ENCODE assay signal across 20 cellular contexts in the genomic region with DNA sequence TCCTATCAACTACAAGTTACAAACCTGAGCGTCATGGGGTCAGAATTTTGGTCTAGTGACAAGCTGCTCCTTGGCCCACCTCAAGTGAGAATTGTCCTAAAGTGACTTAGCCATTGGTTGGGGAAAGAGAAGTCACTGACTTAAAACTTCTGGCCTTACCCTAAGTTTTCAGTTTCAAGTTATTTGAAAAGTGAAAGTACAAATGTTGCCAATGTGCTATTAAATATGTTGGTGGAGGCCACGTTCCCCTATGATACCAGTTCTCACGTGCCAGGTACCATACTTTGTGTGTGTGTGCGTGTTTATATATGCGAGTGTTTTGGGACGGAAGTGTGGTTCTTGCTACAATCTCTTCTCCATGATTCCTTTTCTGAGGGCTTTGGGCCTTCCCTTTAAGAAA. TPM values are rescaled to one million over a fixed set of nuclear protein-coding genes. Genes with fewer than 3 reads are reported as not detected.
A peak's percentile ranks its signal among the peaks of the same experiment; 100 is the strongest.
DNase-seq lines count a peak whose midpoint lies in the region; ATAC-seq and TF ChIP-seq lines count a peak whose summit lies in the region.
"Had no signal": no experiment of that assay in that cellular context is flagged by ENCODE, and none has a peak within 500 bp of the region (broad histone marks: within the 10 kb centered on the region; RNA-seq: fewer than 3 reads in every experiment).

No MANE protein-coding gene starts in this region.

- peak overlapping the region; percentile 45 for H4K91ac ChIP-seq in trophoblast cell (ENCODE audit: low read depth, low read length)

- H3K14ac ChIP-seq in trophoblast cell (ENCODE audit: low read length) = no peak overlapping the region

- no peak overlapping the region for H3K4ac ChIP-seq in trophoblast cell (ENCODE audit: low read depth, low read length)

- no peak overlapping the region for H3K4me3 Mint-ChIP-seq in activated naive CD4-positive, alpha-beta T cell treated with anti-CD3 and anti-CD28 coated beads for 36 hours
- peak overlapping the region; percentile 15 for H3K4me3 Mint-ChIP-seq in activated T-helper 17 cell treated with anti-CD3 and anti-CD28 coated beads, Interleukin-2, amount 50 U/mL, for 72 hours
- H3K4me3 Mint-ChIP-seq: dendritic cell treated with granulocyte-macrophage colony-stimulating factor and Interleukin-4, amounts not matched to agents 40 ng/mL and 50 ng/mL, for 4 days; nephron progenitor cell had no signal

- intact Hi-C loops in activated naive CD4-positive, alpha-beta T cell treated with anti-CD3 and anti-CD28 coated beads for 36 hours (cut with micrococcal nuclease) = loop anchor here (1.0 to 2.0 kb wide), 2 partner anchors 22 to 44 kb away; no protein-coding TSS in a partner anchor
- intact Hi-C loops in lower leg skin (cut with DNase I; ENCODE audit: low total_unique reads) = no loop called here

- CTCF ChIA-PET in activated naive CD4-positive, alpha-beta T cell treated with anti-CD3 and anti-CD28 coated beads for 36 hours (lab: Charles Lee) = interaction anchor here (0.6 to 2.0 kb wide), 7 partner anchors 9 to 103 kb away, joined by 3 to 5 read pairs (median 3); partner anchors contain the start of gene RASGRP1
- CTCF ChIA-PET in GM10248 (lab: Yijun Ruan, JAX) = interaction anchor here (1.1 to 3.3 kb wide), 5 partner anchors 11 to 104 kb away, joined by 3 to 9 read pairs (median 3); partner anchors contain the start of gene RASGRP1

- H4K12ac ChIP-seq in trophoblast cell (ENCODE audit: low read depth, low read length) = no peak overlapping the region

- POLR2A ChIA-PET in GM10248 (lab: Yijun Ruan, JAX) = no interaction called here

- no peaks in the 10 kb centered on the region for H3K27me3 ChIP-seq in trophoblast cell (ENCODE audit: insufficient read depth, low read length)
- H3K27me3 ChIP-seq: vagina had no signal

- H3K9me3 Mint-ChIP-seq in activated naive CD4-positive, alpha-beta T cell treated with anti-CD3 and anti-CD28 coated beads for 36 hours = peaks cover 16% of the 10 kb centered on the region
- H3K9me3 Mint-ChIP-seq in activated T-helper 17 cell treated with anti-CD3 and anti-CD28 coated beads, Interleukin-2, amount 50 U/mL, for 72 hours = peaks cover 5% of the 10 kb centered on the region
- H3K9me3 Mint-ChIP-seq: dendritic cell treated with granulocyte-macrophage colony-stimulating factor and Interleukin-4, amounts not matched to agents 40 ng/mL and 50 ng/mL, for 4 days had no signal

- no peak overlapping the region for H2BK12ac ChIP-seq in trophoblast cell (ENCODE audit: low read length)

- H3K4me3 ChIP-seq in trophoblast cell (ENCODE audit: low read depth, low read length) (no peak overlapping the region), lower leg skin (ENCODE audit: low read depth, poor library complexity, severe bottlenecking) (no peak overlapping the region)
- H3K4me3 ChIP-seq: vagina had no signal

- no peak overlapping the region for H2AK5ac ChIP-seq in trophoblast cell (ENCODE audit: low read length)

- TF ChIP-seq CTCF in GM10248 (IDR thresholded peaks at IDR 0.05; ENCODE audit: control extremely low read depth, extremely low read depth, low read depth, missing control alignments) (no peak), lower leg skin (IDR thresholded peaks at IDR 0.05) (no peak)

- no peak overlapping the region for H3K4me2 ChIP-seq in trophoblast cell (ENCODE audit: low read length)

- H3K79me1 ChIP-seq in trophoblast cell (ENCODE audit: low read length) = peaks cover 31% of the 10 kb centered on the region

- H3K9ac ChIP-seq in trophoblast cell (ENCODE audit: low read length) = no peak overlapping the region

- peaks cover 2% of the 10 kb centered on the region for H3K36me3 Mint-ChIP-seq in activated naive CD4-positive, alpha-beta T cell treated with anti-CD3 and anti-CD28 coated beads for 36 hours (ENCODE audit: low read depth)
- H3K36me3 Mint-ChIP-seq in activated T-helper 17 cell treated with anti-CD3 and anti-CD28 coated beads, Interleukin-2, amount 50 U/mL, for 72 hours (ENCODE audit: low read depth) = no peaks in the 10 kb centered on the region

- H3K27ac ChIP-seq in trophoblast cell (ENCODE audit: low read depth, low read length) = no peak overlapping the region
- H3K27ac ChIP-seq: vagina had no signal

- no peak overlapping the region for H3K23ac ChIP-seq in trophoblast cell (ENCODE audit: low read length)

- no peaks in the 10 kb centered on the region for H3K36me3 ChIP-seq in trophoblast cell (ENCODE audit: control insufficient read depth in 1 of 2, insufficient read depth in 2 of 2, low read length in 2 of 2)
- H3K36me3 ChIP-seq: vagina had no signal

- peak overlapping the region; percentile 20 for H2BK120ac ChIP-seq in trophoblast cell (ENCODE audit: insufficient read depth, low read length, poor library complexity)

- no peak for TF ChIP-seq POLR2A in lower leg skin (IDR thresholded peaks at IDR 0.05)

- peaks cover 33% of the 10 kb centered on the region for H3K4me1 Mint-ChIP-seq in activated naive CD4-positive, alpha-beta T cell treated with anti-CD3 and anti-CD28 coated beads for 36 hours (ENCODE audit: low read depth)
- peaks cover 14% of the 10 kb centered on the region for H3K4me1 Mint-ChIP-seq in activated T-helper 17 cell treated with anti-CD3 and anti-CD28 coated beads, Interleukin-2, amount 50 U/mL, for 72 hours

- H3K27me3 Mint-ChIP-seq in activated naive CD4-positive, alpha-beta T cell treated with anti-CD3 and anti-CD28 coated beads for 36 hours (ENCODE audit: low read depth) = no peaks in the 10 kb centered on the region
- no peaks in the 10 kb centered on the region for H3K27me3 Mint-ChIP-seq in activated T-helper 17 cell treated with anti-CD3 and anti-CD28 coated beads, Interleukin-2, amount 50 U/mL, for 72 hours
- H3K27me3 Mint-ChIP-seq: dendritic cell treated with granulocyte-macrophage colony-stimulating factor and Interleukin-4, amounts not matched to agents 40 ng/mL and 50 ng/mL, for 4 days had no signal

- no peak overlapping the region for H3K27ac Mint-ChIP-seq in activated naive CD4-positive, alpha-beta T cell treated with anti-CD3 and anti-CD28 coated beads for 36 hours
- no peak overlapping the region for H3K27ac Mint-ChIP-seq in activated T-helper 17 cell treated with anti-CD3 and anti-CD28 coated beads, Interleukin-2, amount 50 U/mL, for 72 hours
- H3K27ac Mint-ChIP-seq: dendritic cell treated with granulocyte-macrophage colony-stimulating factor and Interleukin-4, amounts not matched to agents 40 ng/mL and 50 ng/mL, for 4 days; nephron progenitor cell had no signal

- ATAC-seq in GM19463 (IDR thresholded peaks at IDR 0.05; ENCODE audit: unreplicated experiment) = peak; percentile 63
- peak; percentile 12 for ATAC-seq in activated T-helper 17 cell treated with anti-CD3 and anti-CD28 coated beads, Interleukin-2, amount 50 U/mL, for 72 hours (replicated peaks)
- ATAC-seq in HG03439 (IDR thresholded peaks at IDR 0.05; ENCODE audit: unreplicated experiment) = no peak

- H2AFZ ChIP-seq in trophoblast cell (ENCODE audit: insufficient read depth, low read length, poor library complexity) = no peak overlapping the region

- no peak overlapping the region for H3K18ac ChIP-seq in trophoblast cell (ENCODE audit: low read length)

- peaks cover 15 to 20% of the 10 kb centered on the region in 2 experiments for H3K4me1 ChIP-seq in trophoblast cell (ENCODE audit: control insufficient read depth in 1 of 2, insufficient read depth in 2 of 2, low read length in 2 of 2)

- H3K9me3 ChIP-seq in trophoblast cell (ENCODE audit: insufficient read depth, low read depth, low read length) = no peaks in the 10 kb centered on the region
- H3K9me3 ChIP-seq: vagina had no signal

- DNase-seq in activated naive CD4-positive, alpha-beta T cell treated with anti-CD3 and anti-CD28 coated beads for 36 hours = peak; percentile 29
- DNase-seq in activated naive CD4-positive, alpha-beta T cell (lab: John Stamatoyannopoulos, UW) = no peak
- DNase-seq in trophoblast cell (no peak), GM10248 (ENCODE audit: extremely low spot score) (no peak), lower leg skin (ENCODE audit: low spot score in 2 of 2) (no peak)
- DNase-seq: foreskin fibroblast; hippocampal formation; IMR-90; mammary epithelial cell; NCI-H2081; NCI-H510A treated with DMSO at 0.1 percent for 48 hours; nephron progenitor cell; posterior cingulate gyrus; Right ventricle myocardium superior; stimulated activated CD4-positive, alpha-beta T cell treated with anti-CD3 and anti-CD28 coated beads, Interleukin-4, amount 100 ng/mL, for 1 hour had no signal

- H2BK5ac ChIP-seq in trophoblast cell (ENCODE audit: low read depth, low read length, poor library complexity) = peak overlapping the region; percentile 6

- no peaks in the 10 kb centered on the region for H3K79me2 ChIP-seq in trophoblast cell (ENCODE audit: control insufficient read depth, insufficient read depth, low read length, poor library complexity)

- WGBS in trophoblast cell (ENCODE audit: extremely low coverage, insufficient coverage, insufficient read length) = no CpG with 5 or more reads among the region's 6 CpGs
- 63 to 72% methylated on average over 6 of the region's 6 CpGs for WGBS in lower leg skin, 2 donors

- H4K8ac ChIP-seq in trophoblast cell (ENCODE audit: low read depth, low read length) = no peak overlapping the region

RNA-seq across cellular contexts. Expression of gene RASGRP1, which starts 22.6 kb away (rescaled TPM):
- 10 to 100 TPM; 44.2 to 44.9 TPM for total RNA-seq in activated naive CD4-positive, alpha-beta T cell treated with anti-CD3 and anti-CD28 coated beads for 36 hours
- total RNA-seq in activated T-helper 17 cell treated with anti-CD3 and anti-CD28 coated beads, Interleukin-2, amount 50 U/mL, for 72 hours = 100 to 1,000 TPM; 118 to 164 TPM
- polyA plus RNA-seq in trophoblast cell (2013) = 19.6 and 22.1 TPM in 2 replicates
- 10 to 100 TPM; 15.0 to 23.1 (median 19.5) TPM for total RNA-seq in lower leg skin
- polyA plus RNA-seq: mammary epithelial cell had no signal
